In the genomic region with DNA sequence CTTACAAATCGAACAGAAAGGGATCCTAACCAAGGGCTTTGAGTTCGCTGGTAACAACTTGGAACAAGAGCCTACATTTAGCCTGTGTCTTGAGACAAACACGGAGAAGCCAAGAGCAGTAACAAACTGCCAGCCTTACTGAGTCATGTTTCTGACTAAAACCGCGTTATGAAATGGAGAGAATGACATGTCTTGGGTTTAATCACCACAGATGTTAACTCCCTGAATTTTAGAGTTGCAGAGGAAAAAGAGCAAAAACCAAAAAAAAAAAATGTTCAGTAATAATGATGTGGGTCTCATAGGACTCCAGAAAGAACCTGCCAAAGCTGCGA, we compare ENCODE assay signal across 8 cellular contexts. TPM values are rescaled to one million over a fixed set of nuclear protein-coding genes. Genes with fewer than 3 reads are reported as not detected.
DNase-seq lines count a peak whose midpoint lies in the region; ATAC-seq and TF ChIP-seq lines count a peak whose summit lies in the region.

No MANE protein-coding gene starts in this region.

- H3K4me3 ChIP-seq in SK-N-MC (peak overlapping the region; percentile 95), coronary artery (peak overlapping the region; percentile 99), lung (peak overlapping the region; percentile 73)

- H3K27me3 ChIP-seq in lung (ENCODE audit: control insufficient read depth, insufficient read depth), result no peaks in the 10 kb centered on the region

- CTCF ChIA-PET in GM10248 (lab: Yijun Ruan, JAX), result no interaction called here

- H3K36me3 ChIP-seq in SK-N-MC (ENCODE audit: insufficient read depth, low read length) (no peaks in the 10 kb centered on the region), lung (ENCODE audit: control insufficient read depth in 2 of 2, insufficient read depth in 2 of 2, low read length in 2 of 2) (no peaks in the 10 kb centered on the region)

- ATAC-seq in GM19023 (IDR thresholded peaks at IDR 0.05; ENCODE audit: unreplicated experiment), result peak; percentile 16
- ATAC-seq in HG03342 (IDR thresholded peaks at IDR 0.05; ENCODE audit: unreplicated experiment), result peak; percentile 27
- peak; percentile 35 for ATAC-seq in lung (ENCODE audit: insufficient read depth, low FRiP score)

- H3K9me3 ChIP-seq in SK-N-MC (ENCODE audit: low read depth, low read length) (no peaks in the 10 kb centered on the region), lung (ENCODE audit: control insufficient read depth in 2 of 2, insufficient read depth in 1 of 2, low read length in 1 of 2) (no peaks in the 10 kb centered on the region)

- peaks cover 4 to 12% of the 10 kb centered on the region in 2 donors for H3K4me1 ChIP-seq in lung (ENCODE audit: control insufficient read depth in 2 of 2, insufficient read depth in 2 of 2, low read length in 2 of 2)

- peak overlapping the region; percentile 83 for H3K9ac ChIP-seq in SK-N-MC (ENCODE audit: insufficient read length)

- WGBS in lung, 2 donors, result 10 to 13% methylated on average over 6 of the region's 6 CpGs

- TF ChIP-seq CTCF in coronary artery (IDR thresholded peaks at IDR 0.05) (no peak), lung (IDR thresholded peaks at IDR 0.05; ENCODE audit: control extremely low read depth, extremely low read depth) (no peak), GM10248 (IDR thresholded peaks at IDR 0.05; ENCODE audit: control extremely low read depth, extremely low read depth, low read depth, missing control alignments) (no peak)

- H3K27ac ChIP-seq in SK-N-MC (no peak overlapping the region), coronary artery (peak overlapping the region; percentile 100), lung (ENCODE audit: low read depth in 1 of 2, low read length in 1 of 2) (peak overlapping the region; percentile 97 to 98)

- DNase-seq in AG20443 (ENCODE audit: low spot score) (peak; percentile 70), SK-N-MC (ENCODE audit: low read depth, low spot score) (no peak), coronary artery (ENCODE audit: low spot score) (no peak), lung (ENCODE audit: low spot score) (no peak), superior temporal gyrus (ENCODE audit: extremely low spot score) (peak; percentile 73), GM10248 (ENCODE audit: extremely low spot score) (no peak)

- POLR2A ChIA-PET in GM10248 (lab: Yijun Ruan, JAX), result no interaction called here

RNA-seq across cellular contexts. Expression of a gene that starts 1.0 kb away (rescaled TPM):
- 10 to 100 TPM; 26.6 to 55.1 TPM for total RNA-seq in lung
- 10 to 100 TPM in 1 of 2 donors, 1 to 10 TPM in 1; 5.0 to 10.4 TPM for polyA plus RNA-seq in lung

RNA-seq across cellular contexts. Expression of a gene that starts 59.0 kb away (rescaled TPM):
- total RNA-seq in lung, result 10 to 100 TPM; 18.7 to 25.2 TPM
- polyA plus RNA-seq in lung, result 10 to 100 TPM; 12.0 to 16.3 TPM

Comparison
In these comparisons a context has a peak if more than half of its experiments do, and no peak if none do; other contexts are left out.
1. DNase-seq: peak in AG20443 (single experiment) and superior temporal gyrus (single experiment); none in SK-N-MC (single experiment), coronary artery (single experiment), lung (single experiment) and GM10248 (single experiment).
2. Peak in every context shown above with its lines, with median percentiles within 50 percentile points of each other: ATAC-seq and H3K4me3 ChIP-seq.